In the genomic region with DNA sequence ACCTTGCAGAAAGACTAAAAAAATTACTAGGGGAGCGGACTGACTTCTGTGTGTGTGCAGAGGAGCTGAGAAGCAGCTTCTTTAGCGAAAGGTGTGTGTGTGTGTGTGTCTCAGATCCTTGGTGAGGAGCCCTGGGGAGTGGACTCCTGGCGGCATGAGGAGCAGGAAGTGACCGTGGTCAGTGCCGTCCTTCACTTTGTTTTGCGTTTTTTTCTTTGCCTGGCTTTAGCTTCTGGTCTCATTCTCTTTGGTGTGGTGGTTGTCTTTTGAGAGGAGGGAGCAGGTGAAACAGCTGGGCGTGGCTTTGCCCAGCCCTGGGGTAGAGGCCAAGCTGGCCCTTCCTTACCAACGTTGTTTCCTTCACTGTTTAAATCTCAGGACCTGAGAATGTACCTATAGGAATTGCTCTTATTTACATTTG, we compare ENCODE assay signal across 9 cellular contexts. TPM values are rescaled to one million over a fixed set of nuclear protein-coding genes. Genes with fewer than 3 reads are reported as not detected.
DNase-seq lines count a peak whose midpoint lies in the region; ATAC-seq and TF ChIP-seq lines count a peak whose summit lies in the region.
"Had no signal": no experiment of that assay in that cellular context is flagged by ENCODE, and none has a peak within 500 bp of the region (broad histone marks: within the 10 kb centered on the region; RNA-seq: fewer than 3 reads in every experiment).

No MANE protein-coding gene starts in this region.

- in situ Hi-C loops in GM13977 (cut with MboI; ENCODE audit: low pct_unique_long_range_greater_than_20kb, low sequenced_read_pairs, unreplicated experiment), result no loop called here

- 63 to 64% methylated on average over 8 of the region's 8 CpGs for WGBS in ectodermal cell, 2 experiments

- no peaks in the 10 kb centered on the region for H3K9me2 ChIP-seq in OCI-LY7 (ENCODE audit: insufficient read depth, low read length)

- H3K4me1 ChIP-seq in OCI-LY7 (ENCODE audit: insufficient read depth, low read length, poor library complexity, severe bottlenecking) (peaks cover 25% of the 10 kb centered on the region), ectodermal cell (ENCODE audit: control insufficient read depth, insufficient read depth, low read length) (peaks cover 17% of the 10 kb centered on the region), osteoblast (ENCODE audit: insufficient read depth, low read length) (peaks cover 10% of the 10 kb centered on the region)

- POLR2A ChIA-PET in OCI-LY7 (lab: Charles Lee), result no interaction called here

- H4K20me1 ChIP-seq in OCI-LY7 (ENCODE audit: insufficient read depth, low read length) (peaks cover 24% of the 10 kb centered on the region), osteoblast (ENCODE audit: insufficient read depth, low read length) (peaks cover 47% of the 10 kb centered on the region)

- no TSS peak for BruUV-seq in OCI-LY7 (replicated peaks; lab: Mats Ljungman, UMichigan)

- H3K9me3 ChIP-seq in OCI-LY7 (ENCODE audit: low read length) (no peaks in the 10 kb centered on the region), ectodermal cell (ENCODE audit: control insufficient read depth, low read length) (no peaks in the 10 kb centered on the region), osteoblast (ENCODE audit: low read depth, low read length) (no peaks in the 10 kb centered on the region)

- H3K79me2 ChIP-seq in OCI-LY7 (ENCODE audit: insufficient read depth, low read depth, low read length) (peaks cover 48% of the 10 kb centered on the region), osteoblast (ENCODE audit: insufficient read depth, low read length) (peaks cover 62% of the 10 kb centered on the region)

- H3K36me3 ChIP-seq in OCI-LY7 (ENCODE audit: insufficient read depth, low read length) (peaks cover 20% of the 10 kb centered on the region), ectodermal cell (ENCODE audit: control insufficient read depth, insufficient read depth, low read length) (no peaks in the 10 kb centered on the region), osteoblast (ENCODE audit: insufficient read depth, low read length) (peaks cover 3% of the 10 kb centered on the region)

- no peak for TF ChIP-seq CTCF in OCI-LY7 (conservative IDR thresholded peaks at IDR 0.05; ENCODE audit: low read length)
- no peak for TF ChIP-seq CTCF in osteoblast (IDR thresholded peaks at IDR 0.05; ENCODE audit: extremely low read depth, low read depth, low read length)
- no peak for TF ChIP-seq CTCF in GM13977 (IDR thresholded peaks at IDR 0.05; ENCODE audit: extremely low read depth, insufficient read depth, missing control alignments)

- CTCF ChIA-PET in OCI-LY7 (lab: Charles Lee; ENCODE audit: unreplicated experiment), result no interaction called here

- no peak overlapping the region for H3K27ac ChIP-seq in OCI-LY7 (ENCODE audit: low read depth, low read length, poor library complexity, severe bottlenecking)
- H3K27ac ChIP-seq in ectodermal cell (ENCODE audit: insufficient read depth, low read depth, low read length, poor library complexity, severe bottlenecking), result no peak overlapping the region
- peak overlapping the region; percentile 24 for H3K27ac ChIP-seq in osteoblast (ENCODE audit: low read depth, low read length)

- H3K4me2 ChIP-seq in OCI-LY7 (ENCODE audit: low read length) (peak overlapping the region; percentile 84), osteoblast (ENCODE audit: insufficient read depth, low read length) (peak overlapping the region; percentile 99)

- ATAC-seq in HG03565 (IDR thresholded peaks at IDR 0.05; ENCODE audit: unreplicated experiment), result no peak
- no peak for ATAC-seq in left ventricle myocardium superior

- peak overlapping the region; percentile 75 for H3K4me3 ChIP-seq in OCI-LY7 (ENCODE audit: low read depth, low read length, poor library complexity, severe bottlenecking)
- peak overlapping the region; percentile 87 for H3K4me3 ChIP-seq in ectodermal cell (ENCODE audit: insufficient read depth, low read depth, low read length)
- peak overlapping the region; percentile 90 for H3K4me3 ChIP-seq in osteoblast (ENCODE audit: insufficient read depth, low read length)

- DNase-seq in ELR (ENCODE audit: low read depth) (peak; percentile 48), OCI-LY7 (ENCODE audit: low spot score) (no peak), osteoblast (ENCODE audit: insufficient read length, low spot score, missing footprints) (peak; percentile 76), GM03348 (ENCODE audit: low spot score) (no peak), left ventricle myocardium superior (no peak), GM13977 (ENCODE audit: low spot score) (no peak)
- DNase-seq: GOT3 had no signal

- H2AFZ ChIP-seq in OCI-LY7 (ENCODE audit: low read length) (no peak overlapping the region), osteoblast (ENCODE audit: low read length) (peak overlapping the region; percentile 10)

- H3K27me3 ChIP-seq in ectodermal cell (ENCODE audit: control insufficient read depth, insufficient read depth, low read length, poor library complexity, severe bottlenecking) (peaks cover 27% of the 10 kb centered on the region), osteoblast (ENCODE audit: insufficient read depth, low read length) (peaks cover 8% of the 10 kb centered on the region)

- intact Hi-C loops in OCI-LY7 (cut with micrococcal nuclease; ENCODE audit: unreplicated experiment) (no loop called here), left ventricle myocardium superior (cut with micrococcal nuclease) (no loop called here)

RNA-seq across cellular contexts. Expression of a gene that starts 1.9 kb away (rescaled TPM):
- 27.8 and 30.4 TPM in 2 replicates for total RNA-seq in OCI-LY7 (2014; rRNA removed; shearing (Covaris generic))
- total RNA-seq in OCI-LY7 (2022) (31.6 and 33.6 TPM in 2 replicates), osteoblast (8.0 and 8.3 TPM in 2 replicates), left ventricle myocardium superior (4.6 TPM)
- 36.2 TPM for polyA plus RNA-seq in ectodermal cell (2013, experiment 1 of 4)
- polyA plus RNA-seq in ectodermal cell (2013, experiment 2 of 4), result 37.0 TPM
- 27.4 TPM for polyA plus RNA-seq in ectodermal cell (2013, experiment 3 of 4)
- 28.7 TPM for polyA plus RNA-seq in ectodermal cell (2013, experiment 4 of 4)

RNA-seq across cellular contexts. Expression of a gene that starts 27.8 kb away (rescaled TPM):
- total RNA-seq in OCI-LY7 (2014; rRNA removed; shearing (Covaris generic)), result 37.3 and 38.1 TPM in 2 replicates
- total RNA-seq in OCI-LY7 (2022) (46.6 and 47.3 TPM in 2 replicates), osteoblast (23.5 and 25.9 TPM in 2 replicates), left ventricle myocardium superior (18.7 TPM)
- polyA plus RNA-seq in ectodermal cell (2013, experiment 1 of 4), result 38.7 TPM
- 46.9 TPM for polyA plus RNA-seq in ectodermal cell (2013, experiment 2 of 4)
- 34.8 TPM for polyA plus RNA-seq in ectodermal cell (2013, experiment 3 of 4)
- 38.7 TPM for polyA plus RNA-seq in ectodermal cell (2013, experiment 4 of 4)

Comparison
In these comparisons a context has a peak if more than half of its experiments do, and no peak if none do; other contexts are left out.
1. DNase-seq: peak in ELR (single experiment) and osteoblast (single experiment); none in OCI-LY7 (single experiment), GM03348 (single experiment), left ventricle myocardium superior (single experiment) and GM13977 (single experiment).
2. Peak in every context shown above with its lines, with median percentiles within 50 percentile points of each other: H3K4me3 ChIP-seq.